18 cellular contexts compared by ENCODE assay signal in the genomic region with DNA sequence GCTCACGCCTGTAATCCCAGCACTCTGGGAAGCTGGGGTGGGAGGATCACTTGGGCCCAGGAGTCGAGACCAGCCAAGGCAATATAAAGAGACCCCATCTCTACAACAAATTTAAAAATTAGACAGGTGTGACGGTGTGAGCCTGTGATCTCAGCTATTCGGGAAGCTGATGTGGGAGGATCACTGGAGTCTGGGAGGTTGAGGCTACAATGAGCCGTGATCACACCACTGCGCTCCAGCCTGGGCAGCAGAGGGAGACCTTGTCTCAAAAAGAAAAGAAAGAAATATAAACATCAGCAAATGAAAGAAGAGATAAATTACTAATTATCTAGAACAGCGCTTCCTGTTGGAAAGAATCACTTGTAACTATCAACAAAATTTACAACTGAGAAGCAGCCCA.
DNase-seq lines count a peak whose midpoint lies in the region; ATAC-seq, FAIRE-seq and TF ChIP-seq lines count a peak whose summit lies in the region.
"Had no signal": no experiment of that assay in that cellular context is flagged by ENCODE, and none has a peak within 500 bp of the region (broad histone marks: within the 10 kb centered on the region; RNA-seq: fewer than 3 reads in every experiment).

No MANE protein-coding gene starts in this region.

- POLR2A ChIA-PET in AG04450 (lab: Yijun Ruan, JAX), result no interaction called here

- H2AFZ ChIP-seq in hepatocyte, result no peak overlapping the region

- H3K4me1 ChIP-seq in hepatocyte (ENCODE audit: insufficient read depth), result peaks cover 5% of the 10 kb centered on the region
- H3K4me1 ChIP-seq: uterus had no signal

- no peak for ATAC-seq in HG02678 (IDR thresholded peaks at IDR 0.05; ENCODE audit: unreplicated experiment)
- no peak for ATAC-seq in GM21825 (IDR thresholded peaks at IDR 0.05; ENCODE audit: unreplicated experiment)
- ATAC-seq: activated CD4-positive, alpha-beta T cell treated with anti-CD3 and anti-CD28 coated beads for 36 hours; left lobe of liver; psoas muscle had no signal

- peaks cover 11% of the 10 kb centered on the region for H4K20me1 ChIP-seq in hepatocyte (ENCODE audit: insufficient read depth, poor library complexity, severe bottlenecking)

- H3K4me3 ChIP-seq in AG04450 (ENCODE audit: low read depth, low read length) (no peak overlapping the region), hepatocyte (no peak overlapping the region)
- H3K4me3 ChIP-seq: MG63, psoas muscle, spleen, uterus had no signal

- H3K27me3 ChIP-seq in AG04450 (ENCODE audit: control insufficient read depth, insufficient read depth, low read length) (no peaks in the 10 kb centered on the region), hepatocyte (no peaks in the 10 kb centered on the region)
- H3K27me3 ChIP-seq: MG63, spleen, uterus had no signal

- no peaks in the 10 kb centered on the region for H3K9me3 ChIP-seq in AG04450 (ENCODE audit: control insufficient read depth, insufficient read depth, low read length)
- H3K9me3 ChIP-seq in hepatocyte (ENCODE audit: low read depth), result no peaks in the 10 kb centered on the region
- H3K9me3 ChIP-seq: MG63, psoas muscle, spleen, uterus had no signal

- H3K4me2 ChIP-seq in hepatocyte, result no peak overlapping the region

- TF ChIP-seq CTCF in AG04450 (IDR thresholded peaks at IDR 0.05; ENCODE audit: low read depth, low read length), result peak; percentile 20; the same call in 1 of the 2 replicates
- TF ChIP-seq CTCF in VCaP (conservative IDR thresholded peaks at IDR 0.05), result 0 out of 2 replicates have a peak, but pooled peaks have one; percentile 13
- TF ChIP-seq CTCF in hepatocyte (IDR thresholded peaks at IDR 0.05; ENCODE audit: poor library complexity), result peak; percentile 9

- FAIRE-seq in H54 (lab: Jason Lieb, UNC), result peak; percentile 23

- DNase-seq in AG04450 (ENCODE audit: low read depth, low spot score) (no peak), H54 (ENCODE audit: insufficient read length, low spot score) (no peak), hepatocyte (ENCODE audit: low spot score) (no peak), DMS53 treated with DMSO at 0.1 percent for 48 hours (lab: John Stamatoyannopoulos, UW; ENCODE audit: unreplicated experiment) (no peak), SK-N-DZ (ENCODE audit: low spot score) (no peak)
- DNase-seq: activated CD4-positive, alpha-beta T cell treated with anti-CD3 and anti-CD28 coated beads for 36 hours; CD4-positive, CD25-positive, alpha-beta regulatory T cell; MG63; midbrain; NCI-H226; psoas muscle; spleen; substantia nigra; uterus had no signal

- no peaks in the 10 kb centered on the region for H3K9me2 ChIP-seq in hepatocyte (replicated peaks; ENCODE audit: insufficient read depth)

- CTCF ChIA-PET in AG04450 (lab: Charles Lee), result interaction anchor here (0.6 kb wide), 1 partner anchor 376 kb away, joined by 3 read pairs; no protein-coding TSS in a partner anchor

- H3K36me3 ChIP-seq in hepatocyte (replicated peaks; ENCODE audit: insufficient read depth, low read depth), result no peaks in the 10 kb centered on the region
- H3K36me3 ChIP-seq: MG63, spleen, uterus had no signal

- 89% methylated on average over 7 of the region's 7 CpGs for WGBS in hepatocyte (ENCODE audit: low lambda C conversion rate, missing lambda C conversion rate)

- TF ChIP-seq POLR2A in H54 (IDR thresholded peaks at IDR 0.05; ENCODE audit: low read depth, low read length), result no peak

- peaks cover 49% of the 10 kb centered on the region for H3K79me2 ChIP-seq in hepatocyte

- H3K27ac ChIP-seq in AG04450 (ENCODE audit: low read depth, low read length) (no peak overlapping the region), VCaP (no peak overlapping the region), hepatocyte (no peak overlapping the region)
- H3K27ac ChIP-seq: psoas muscle, spleen, uterus had no signal
